Comparison of ENCODE assay signal across 8 cellular contexts in genomic region chr22:24401824-24402434, GRCh38. TPM values are rescaled to one million over a fixed set of nuclear protein-coding genes. Genes with fewer than 3 reads are reported as not detected.
DNase-seq lines count a peak whose midpoint lies in the region; ATAC-seq and TF ChIP-seq lines count a peak whose summit lies in the region.

No MANE protein-coding gene starts in this region.

- H3K9me3 Mint-ChIP-seq in activated naive CD8-positive, alpha-beta T cell treated with anti-CD3 and anti-CD28 coated beads, Interleukin-2, amount 50 U/mL, for 24 hours, result no peaks in the 10 kb centered on the region

- peaks cover 23% of the 10 kb centered on the region for H3K36me3 Mint-ChIP-seq in activated naive CD8-positive, alpha-beta T cell treated with anti-CD3 and anti-CD28 coated beads, Interleukin-2, amount 50 U/mL, for 24 hours (ENCODE audit: low read depth)

- H3K4me3 ChIP-seq in lower lobe of right lung (no peak overlapping the region), vagina (no peak overlapping the region), dorsolateral prefrontal cortex (no peak overlapping the region)

- ATAC-seq in Right ventricle myocardium superior (ENCODE audit: poor library complexity) (peak; percentile 17), Right ventricle myocardium inferior (no peak), lower lobe of right lung (peak in 1 of 2 donors; percentile 3), HG02938 (IDR thresholded peaks at IDR 0.05; ENCODE audit: unreplicated experiment) (no peak), HG02610 (IDR thresholded peaks at IDR 0.05; ENCODE audit: unreplicated experiment) (no peak)
- peak; percentile 20 for ATAC-seq in activated naive CD8-positive, alpha-beta T cell treated with anti-CD3 and anti-CD28 coated beads, Interleukin-2, amount 50 U/mL, for 24 hours

- intact Hi-C loops in Right ventricle myocardium superior (cut with DNase I), result no loop called here
- intact Hi-C loops in Right ventricle myocardium inferior (cut with DNase I), result no loop called here
- intact Hi-C loops in lower lobe of right lung (cut with DNase I), result no loop called here
- intact Hi-C loops in vagina (cut with DNase I), result no loop called here
- intact Hi-C loops in dorsolateral prefrontal cortex (cut with DNase I), result no loop called here

- H3K4me1 ChIP-seq in lower lobe of right lung (peaks cover 56% of the 10 kb centered on the region), vagina (peaks cover 41% of the 10 kb centered on the region)

- peak overlapping the region; percentile 44 for H3K27ac ChIP-seq in lower lobe of right lung
- peak overlapping the region; percentile 59 for H3K27ac ChIP-seq in vagina
- peak overlapping the region in 22 of 59 donors; percentile 4 to 85 (median 48) for H3K27ac ChIP-seq in dorsolateral prefrontal cortex

- H3K36me3 ChIP-seq in lower lobe of right lung (peaks cover 15% of the 10 kb centered on the region), vagina (peaks cover 0 to 5% of the 10 kb centered on the region in 2 donors)

- H3K27me3 Mint-ChIP-seq in activated naive CD8-positive, alpha-beta T cell treated with anti-CD3 and anti-CD28 coated beads, Interleukin-2, amount 50 U/mL, for 24 hours, result no peaks in the 10 kb centered on the region

- H3K27ac Mint-ChIP-seq in activated naive CD8-positive, alpha-beta T cell treated with anti-CD3 and anti-CD28 coated beads, Interleukin-2, amount 50 U/mL, for 24 hours, result peak overlapping the region; percentile 76

- peak overlapping the region; percentile 8 for H3K4me3 Mint-ChIP-seq in activated naive CD8-positive, alpha-beta T cell treated with anti-CD3 and anti-CD28 coated beads, Interleukin-2, amount 50 U/mL, for 24 hours

- no peak for TF ChIP-seq POLR2A in vagina (IDR thresholded peaks at IDR 0.05)

- H3K9me3 ChIP-seq in lower lobe of right lung, result no peaks in the 10 kb centered on the region
- H3K9me3 ChIP-seq in vagina, result no peaks in the 10 kb centered on the region

- H3K4me1 Mint-ChIP-seq in activated naive CD8-positive, alpha-beta T cell treated with anti-CD3 and anti-CD28 coated beads, Interleukin-2, amount 50 U/mL, for 24 hours, result peaks cover 50% of the 10 kb centered on the region

- TF ChIP-seq CTCF in lower lobe of right lung (IDR thresholded peaks at IDR 0.05) (no peak), vagina (IDR thresholded peaks at IDR 0.05) (no peak), dorsolateral prefrontal cortex (IDR thresholded peaks at IDR 0.05 in 54 of 56, conservative IDR thresholded peaks at IDR 0.05 in 2 of 56; ENCODE audit: low read depth in 1 of 56, partially characterized antibody in 56 of 56) (no peak)

- H3K27me3 ChIP-seq in lower lobe of right lung (ENCODE audit: low read depth), result no peaks in the 10 kb centered on the region
- H3K27me3 ChIP-seq in vagina, result no peaks in the 10 kb centered on the region
- no peaks in the 10 kb centered on the region for H3K27me3 ChIP-seq in dorsolateral prefrontal cortex

- no peak for DNase-seq in Right ventricle myocardium superior
- DNase-seq in Right ventricle myocardium inferior (ENCODE audit: missing footprints), result no peak
- no peak for DNase-seq in activated naive CD8-positive, alpha-beta T cell treated with anti-CD3 and anti-CD28 coated beads, Interleukin-2, amount 50 U/mL, for 24 hours
- DNase-seq in lower lobe of right lung, result no peak
- no peak for DNase-seq in vagina (ENCODE audit: extremely low spot score in 2 of 2)
- no peak for DNase-seq in dorsolateral prefrontal cortex

RNA-seq across cellular contexts. Expression of gene ADORA2A, which starts 25.5 kb away (rescaled TPM):
- total RNA-seq in Right ventricle myocardium superior (4.1 TPM), Right ventricle myocardium inferior (4.3 TPM), lower lobe of right lung (16.0 TPM), vagina (5.2 TPM), dorsolateral prefrontal cortex (10 to 100 TPM in 68 of 120 experiments, 1 to 10 TPM in 52; 3.3 to 35.0 (median 10.9) TPM)

Comparison
In these comparisons a context has a peak if more than half of its experiments do, and no peak if none do; other contexts are left out.
1. ATAC-seq: peak in Right ventricle myocardium superior (single experiment) and activated naive CD8-positive, alpha-beta T cell treated with anti-CD3 and anti-CD28 coated beads, Interleukin-2, amount 50 U/mL, for 24 hours (single experiment); none in Right ventricle myocardium inferior (single experiment), HG02938 (single experiment) and HG02610 (single experiment).